Comparison of ENCODE assay signal across 1 cellular context in the genomic region with DNA sequence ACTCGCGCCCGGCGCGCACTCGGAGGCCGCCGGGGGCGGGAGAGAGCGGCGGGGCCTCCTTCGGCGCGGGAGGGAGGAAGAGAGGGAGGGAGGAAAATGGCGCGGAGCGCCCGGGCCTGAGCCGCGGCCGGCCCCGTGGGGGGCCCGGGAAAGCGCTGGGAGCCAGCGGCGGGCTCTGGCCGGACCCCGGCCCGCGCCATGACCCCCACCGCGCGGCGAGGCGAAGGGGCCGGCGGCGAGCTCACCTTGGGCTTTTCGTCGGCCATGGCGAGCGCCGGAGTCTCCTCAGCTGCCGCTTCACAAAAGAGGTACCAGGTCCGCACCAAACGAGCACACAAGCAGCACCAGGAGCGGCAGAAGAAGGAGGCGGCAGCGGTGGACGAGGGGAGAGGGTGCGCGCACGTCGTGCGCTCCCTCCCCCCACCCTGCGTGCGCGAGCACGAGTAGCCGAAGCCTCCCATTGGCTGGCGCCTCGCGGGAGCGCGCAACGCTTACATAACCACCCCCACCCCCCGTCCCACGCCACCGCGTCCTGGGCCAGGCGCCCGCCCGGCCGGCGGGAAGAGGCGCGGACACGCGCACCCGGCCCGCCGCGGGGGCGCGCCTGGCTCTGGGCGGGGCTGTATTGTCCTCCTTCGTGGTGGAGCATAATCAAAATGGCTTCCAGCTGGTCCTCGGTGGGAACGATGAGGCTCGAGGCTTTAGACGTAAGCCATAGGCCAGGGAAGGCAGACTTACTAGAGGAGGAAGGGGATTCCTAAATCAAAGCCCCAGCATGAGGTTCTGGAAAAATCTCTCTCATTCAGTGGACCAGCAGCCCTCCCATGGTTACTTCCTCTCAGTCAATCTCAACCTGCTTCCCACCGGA.
A peak's percentile ranks its signal among the peaks of the same experiment; 100 is the strongest.
TF ChIP-seq lines count a peak whose summit lies in the region.

A gene (minus strand): TSS at position 391 of the 868 bp plus-strand sequence. CDS start 125 bp downstream, at position 266.

TF ChIP-seq in GM23338, 12 proteins besides CTCF, POLR2A, EP300 and RAD21 (continued from another document):
- TF ChIP-seq, protein P1, sequence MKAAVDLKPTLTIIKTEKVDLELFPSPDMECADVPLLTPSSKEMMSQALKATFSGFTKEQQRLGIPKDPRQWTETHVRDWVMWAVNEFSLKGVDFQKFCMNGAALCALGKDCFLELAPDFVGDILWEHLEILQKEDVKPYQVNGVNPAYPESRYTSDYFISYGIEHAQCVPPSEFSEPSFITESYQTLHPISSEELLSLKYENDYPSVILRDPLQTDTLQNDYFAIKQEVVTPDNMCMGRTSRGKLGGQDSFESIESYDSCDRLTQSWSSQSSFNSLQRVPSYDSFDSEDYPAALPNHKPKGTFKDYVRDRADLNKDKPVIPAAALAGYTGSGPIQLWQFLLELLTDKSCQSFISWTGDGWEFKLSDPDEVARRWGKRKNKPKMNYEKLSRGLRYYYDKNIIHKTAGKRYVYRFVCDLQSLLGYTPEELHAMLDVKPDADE (IDR thresholded peaks at IDR 0.05) = peak; percentile 21; the same call in 1 of the 2 replicates
- TF ChIP-seq, protein P2, sequence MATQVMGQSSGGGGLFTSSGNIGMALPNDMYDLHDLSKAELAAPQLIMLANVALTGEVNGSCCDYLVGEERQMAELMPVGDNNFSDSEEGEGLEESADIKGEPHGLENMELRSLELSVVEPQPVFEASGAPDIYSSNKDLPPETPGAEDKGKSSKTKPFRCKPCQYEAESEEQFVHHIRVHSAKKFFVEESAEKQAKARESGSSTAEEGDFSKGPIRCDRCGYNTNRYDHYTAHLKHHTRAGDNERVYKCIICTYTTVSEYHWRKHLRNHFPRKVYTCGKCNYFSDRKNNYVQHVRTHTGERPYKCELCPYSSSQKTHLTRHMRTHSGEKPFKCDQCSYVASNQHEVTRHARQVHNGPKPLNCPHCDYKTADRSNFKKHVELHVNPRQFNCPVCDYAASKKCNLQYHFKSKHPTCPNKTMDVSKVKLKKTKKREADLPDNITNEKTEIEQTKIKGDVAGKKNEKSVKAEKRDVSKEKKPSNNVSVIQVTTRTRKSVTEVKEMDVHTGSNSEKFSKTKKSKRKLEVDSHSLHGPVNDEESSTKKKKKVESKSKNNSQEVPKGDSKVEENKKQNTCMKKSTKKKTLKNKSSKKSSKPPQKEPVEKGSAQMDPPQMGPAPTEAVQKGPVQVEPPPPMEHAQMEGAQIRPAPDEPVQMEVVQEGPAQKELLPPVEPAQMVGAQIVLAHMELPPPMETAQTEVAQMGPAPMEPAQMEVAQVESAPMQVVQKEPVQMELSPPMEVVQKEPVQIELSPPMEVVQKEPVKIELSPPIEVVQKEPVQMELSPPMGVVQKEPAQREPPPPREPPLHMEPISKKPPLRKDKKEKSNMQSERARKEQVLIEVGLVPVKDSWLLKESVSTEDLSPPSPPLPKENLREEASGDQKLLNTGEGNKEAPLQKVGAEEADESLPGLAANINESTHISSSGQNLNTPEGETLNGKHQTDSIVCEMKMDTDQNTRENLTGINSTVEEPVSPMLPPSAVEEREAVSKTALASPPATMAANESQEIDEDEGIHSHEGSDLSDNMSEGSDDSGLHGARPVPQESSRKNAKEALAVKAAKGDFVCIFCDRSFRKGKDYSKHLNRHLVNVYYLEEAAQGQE (IDR thresholded peaks at IDR 0.05; ENCODE audit: unreplicated experiment) = peak; percentile 7
- TF ChIP-seq ZNF331 (CRISPR knock-in tag; IDR thresholded peaks at IDR 0.05; ENCODE audit: low read depth) = no peak
- peak; percentile 88 for TF ChIP-seq POLR2AphosphoS5 (IDR thresholded peaks at IDR 0.05; ENCODE audit: low read depth)
- TF ChIP-seq CREB1 (CRISPR knock-in tag; IDR thresholded peaks at IDR 0.05; ENCODE audit: low read depth) = peak; percentile 45; the same call in 1 of the 2 replicates
